10 cellular contexts compared by ENCODE assay signal in the genomic region with DNA sequence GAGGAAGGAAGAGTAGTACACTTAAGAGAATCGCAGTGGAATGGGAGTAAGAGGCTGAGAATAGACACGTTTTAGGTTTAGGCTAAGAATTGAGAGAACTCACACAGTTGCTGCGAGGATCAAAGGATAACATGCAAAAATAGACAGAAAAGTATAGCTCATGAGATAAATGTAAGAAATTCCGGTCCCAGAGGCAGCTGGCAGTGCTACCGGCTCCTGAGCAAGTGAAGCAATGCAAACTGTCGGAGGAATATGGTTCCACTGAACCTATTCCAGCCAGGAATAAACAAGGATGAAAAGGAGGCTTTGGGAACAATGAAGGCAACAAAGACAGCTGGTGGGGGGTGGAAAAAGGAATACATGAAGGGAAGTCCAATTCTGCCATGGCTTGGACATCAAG.
"Had no signal": no experiment of that assay in that cellular context is flagged by ENCODE, and none has a peak within 500 bp of the region (broad histone marks: within the 10 kb centered on the region; RNA-seq: fewer than 3 reads in every experiment).

No MANE protein-coding gene starts in this region.

- H3K4me1 ChIP-seq: HAP-1 had no signal

- ATAC-seq: GM23338, HCT116 had no signal

- H3K27ac ChIP-seq: GM23248 had no signal

- FAIRE-seq: H54 had no signal

- H3K27ac Mint-ChIP-seq: GM23338, H9, HFFc6 had no signal

- H3K4me2 ChIP-seq: GM23338 had no signal

- H3K9ac ChIP-seq: GM23248 had no signal

- H3K9me3 ChIP-seq: HAP-1 had no signal

- DNase-seq: GM23248, GOT3, H7, H9, HCEC 1CT, HFFc6 had no signal

- H2AFZ ChIP-seq: GM23248, GM23338 had no signal

- H3K36me3 ChIP-seq: HAP-1 had no signal

- H3K4me3 ChIP-seq: GM23248, GM23338, HAP-1 had no signal

- H3K9me3 Mint-ChIP-seq: GM23338, H9 had no signal

- H3K4me3 Mint-ChIP-seq: GM23338, H9, HFFc6 had no signal
